Comparison of ENCODE assay signal across 8 cellular contexts in genomic region chr7:116524609-116525297, GRCh38. TPM values are rescaled to one million over a fixed set of nuclear protein-coding genes. Genes with fewer than 3 reads are reported as not detected.
A peak's percentile ranks its signal among the peaks of the same experiment; 100 is the strongest.
DNase-seq lines count a peak whose midpoint lies in the region; ATAC-seq and TF ChIP-seq lines count a peak whose summit lies in the region.

CAV1 (plus strand) TSS chr7:116525036; CDS start chr7:116525063, 27 bp downstream.

- peak; percentile 62 for DNase-seq in 8988T
- peak; percentile 7 for DNase-seq in NCI-H774 (lab: John Stamatoyannopoulos, UW)
- DNase-seq in activated naive CD4-positive, alpha-beta T cell treated with anti-CD3 and anti-CD28 coated beads, Interleukin-2, amount 50 U/mL, for 16 hours: peak; percentile 31
- peak; percentile 97 to 98 for DNase-seq in foreskin keratinocyte
- DNase-seq in natural killer cell treated with Interleukin-12 subunit alpha and Interleukin-12 subunit beta and Interleukin-15 and Interleukin-18, amount 100 ng/mL, for 72 hours (ENCODE audit: low spot score): no peak
- DNase-seq in type B pancreatic cell (ENCODE audit: extremely low spot score, unreplicated experiment): no peak

- H3K36me3 Mint-ChIP-seq in natural killer cell treated with Interleukin-12 subunit alpha and Interleukin-12 subunit beta and Interleukin-15 and Interleukin-18, amount 100 ng/mL, for 72 hours: peaks cover 5% of the 10 kb centered on the region
- H3K36me3 Mint-ChIP-seq in type B pancreatic cell: no peaks in the 10 kb centered on the region

- peak; percentile 70 for TF ChIP-seq CTCF in foreskin keratinocyte (conservative IDR thresholded peaks at IDR 0.05)
- TF ChIP-seq CTCF in type B pancreatic cell (conservative IDR thresholded peaks at IDR 0.05): no peak

- H3K27me3 Mint-ChIP-seq in natural killer cell treated with Interleukin-12 subunit alpha and Interleukin-12 subunit beta and Interleukin-15 and Interleukin-18, amount 100 ng/mL, for 72 hours: peaks cover 50 to 67% of the 10 kb centered on the region in 2 donors
- peaks cover 67% of the 10 kb centered on the region for H3K27me3 Mint-ChIP-seq in type B pancreatic cell

- ATAC-seq in GM18867 (IDR thresholded peaks at IDR 0.05; ENCODE audit: unreplicated experiment): peak; percentile 40
- peak; percentile 74 for ATAC-seq in foreskin keratinocyte
- ATAC-seq in natural killer cell treated with Interleukin-12 subunit alpha and Interleukin-12 subunit beta and Interleukin-15 and Interleukin-18, amount 100 ng/mL, for 72 hours: peak; percentile 25 to 48
- no peak for ATAC-seq in GM18873 (IDR thresholded peaks at IDR 0.05; ENCODE audit: low FRiP score, unreplicated experiment)

- no peaks in the 10 kb centered on the region for H3K27me3 ChIP-seq in foreskin keratinocyte

- H3K9me3 Mint-ChIP-seq in natural killer cell treated with Interleukin-12 subunit alpha and Interleukin-12 subunit beta and Interleukin-15 and Interleukin-18, amount 100 ng/mL, for 72 hours: no peaks in the 10 kb centered on the region
- H3K9me3 Mint-ChIP-seq in type B pancreatic cell: no peaks in the 10 kb centered on the region

- H3K4me1 ChIP-seq in foreskin keratinocyte: peaks cover 54% of the 10 kb centered on the region

- no peak within 1 kb of the TSS for H3K27ac Mint-ChIP-seq in natural killer cell treated with Interleukin-12 subunit alpha and Interleukin-12 subunit beta and Interleukin-15 and Interleukin-18, amount 100 ng/mL, for 72 hours
- peak within 1 kb of the TSS; percentile 89 for H3K27ac Mint-ChIP-seq in type B pancreatic cell

- H3K4me3 Mint-ChIP-seq in natural killer cell treated with Interleukin-12 subunit alpha and Interleukin-12 subunit beta and Interleukin-15 and Interleukin-18, amount 100 ng/mL, for 72 hours: peak within 1 kb of the TSS; percentile 86
- peak within 1 kb of the TSS; percentile 93 for H3K4me3 Mint-ChIP-seq in type B pancreatic cell

- peak within 1 kb of the TSS; percentile 90 for H3K27ac ChIP-seq in foreskin keratinocyte

- H3K4me1 Mint-ChIP-seq in natural killer cell treated with Interleukin-12 subunit alpha and Interleukin-12 subunit beta and Interleukin-15 and Interleukin-18, amount 100 ng/mL, for 72 hours (ENCODE audit: low read depth in 2 of 2): peaks cover 14 to 18% of the 10 kb centered on the region in 2 donors
- H3K4me1 Mint-ChIP-seq in type B pancreatic cell (ENCODE audit: unreplicated experiment): peaks cover 14% of the 10 kb centered on the region

RNA-seq across cellular contexts. Expression of gene CAV1, which starts in this region (rescaled TPM):
- 1,286 and 1,415 TPM in 2 replicates for total RNA-seq in foreskin keratinocyte
- polyA plus RNA-seq in foreskin keratinocyte: 706 and 882 TPM in 2 replicates
- not detected for total RNA-seq in natural killer cell treated with Interleukin-12 subunit alpha and Interleukin-12 subunit beta and Interleukin-15 and Interleukin-18, amount 100 ng/mL, for 72 hours
- 14.4 and 56.1 TPM in 2 replicates for total RNA-seq in type B pancreatic cell (ENCODE audit: low replicate concordance)

Comparison
In these comparisons a context has a peak if more than half of its experiments do, and no peak if none do; other contexts are left out.
1. RNA of gene CAV1 (total RNA-seq): 1,286 to 1,415 TPM in foreskin keratinocyte; 14.4 to 56.1 TPM in type B pancreatic cell and not detected in natural killer cell treated with Interleukin-12 subunit alpha and Interleukin-12 subunit beta and Interleukin-15 and Interleukin-18, amount 100 ng/mL, for 72 hours; every median in the first group is over 10 times any median in the second.
2. Peak in ATAC-seq in natural killer cell treated with Interleukin-12 subunit alpha and Interleukin-12 subunit beta and Interleukin-15 and Interleukin-18, amount 100 ng/mL, for 72 hours; RNA of the gene not detected or under 1 TPM.
3. DNase-seq: peak in 8988T (single experiment), NCI-H774 (single experiment), activated naive CD4-positive, alpha-beta T cell treated with anti-CD3 and anti-CD28 coated beads, Interleukin-2, amount 50 U/mL, for 16 hours (single experiment) and foreskin keratinocyte (2 of 2); none in natural killer cell treated with Interleukin-12 subunit alpha and Interleukin-12 subunit beta and Interleukin-15 and Interleukin-18, amount 100 ng/mL, for 72 hours (single experiment) and type B pancreatic cell (single experiment).